Comparison of ENCODE assay signal across 1 cellular context in genomic region chr11:117146521-117146920, GRCh38.
TF ChIP-seq lines count a peak whose summit lies in the region.

No MANE protein-coding gene starts in this region.

TF ChIP-seq in GM23338, 12 proteins besides CTCF, POLR2A, EP300 and RAD21 (continued from another document):
- TF ChIP-seq ZNF462 (CRISPR knock-in tag; IDR thresholded peaks at IDR 0.05) (no peak), ZNF114 (CRISPR knock-in tag; IDR thresholded peaks at IDR 0.05) (no peak), CREB1 (CRISPR knock-in tag; IDR thresholded peaks at IDR 0.05; ENCODE audit: low read depth) (no peak), ZNF331 (CRISPR knock-in tag; IDR thresholded peaks at IDR 0.05; ENCODE audit: low read depth) (no peak), STAT1 (IDR thresholded peaks at IDR 0.05; ENCODE audit: unreplicated experiment) (no peak), ETS1 (IDR thresholded peaks at IDR 0.05) (no peak), REST (IDR thresholded peaks at IDR 0.05; ENCODE audit: unreplicated experiment) (no peak)
